ENCODE assay signal across 8 cellular contexts in the genomic region with DNA sequence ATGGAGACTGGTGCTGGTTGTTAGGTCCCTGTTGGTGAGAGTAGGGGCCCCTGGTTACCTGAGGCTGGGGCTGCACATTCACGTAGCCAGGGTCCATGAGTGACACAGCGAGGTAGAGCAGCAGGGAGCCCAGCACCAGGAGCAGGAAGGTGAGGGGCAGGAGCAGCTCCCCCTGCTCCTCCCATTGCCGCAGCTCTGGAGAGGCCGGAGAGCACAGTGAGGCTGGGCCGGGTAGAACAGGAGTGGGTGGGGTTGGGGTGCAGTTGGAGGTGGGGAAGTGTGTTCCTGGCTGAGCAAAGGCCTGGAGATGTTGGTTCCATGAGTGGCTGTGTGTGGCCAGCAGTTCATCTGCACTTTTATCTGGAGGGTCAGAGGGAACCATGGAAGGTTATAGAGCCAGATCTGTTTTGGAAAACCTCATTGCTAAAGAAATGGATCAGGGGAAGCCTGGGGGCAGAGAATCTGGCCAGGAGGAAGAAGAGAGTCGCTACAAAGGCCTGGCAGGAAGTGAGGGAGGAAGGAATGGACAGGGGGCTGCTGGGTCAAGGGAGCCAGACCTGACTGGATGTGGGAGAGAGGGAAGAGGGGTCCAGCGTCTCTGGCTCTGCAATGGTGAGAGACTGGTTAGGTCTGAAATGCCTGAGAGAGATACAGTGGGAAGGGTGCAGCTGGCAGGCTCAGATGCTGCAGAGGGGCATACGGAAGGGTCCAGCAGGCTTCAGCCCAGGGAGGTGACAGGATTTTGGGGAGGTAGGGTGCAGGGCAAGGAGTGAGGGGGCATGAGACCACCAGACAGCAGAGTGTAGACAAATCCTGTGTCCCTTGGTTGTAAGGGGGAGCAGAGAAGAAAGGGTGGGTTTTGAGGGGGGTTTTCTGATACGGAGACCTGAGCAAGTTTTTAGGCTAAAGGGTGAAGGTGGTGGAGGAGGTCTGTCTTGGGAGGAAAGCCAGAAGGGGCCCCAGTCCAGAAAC. TPM values are rescaled to one million over a fixed set of nuclear protein-coding genes. Genes with fewer than 3 reads are reported as not detected.
DNase-seq lines count a peak whose midpoint lies in the region; ATAC-seq and TF ChIP-seq lines count a peak whose summit lies in the region.

No MANE protein-coding gene starts in this region.

- H3K27me3 Mint-ChIP-seq in activated naive CD4-positive, alpha-beta T cell treated with anti-CD3 and anti-CD28 coated beads for 36 hours (ENCODE audit: low read depth), result no peaks in the 10 kb centered on the region
- H3K27me3 Mint-ChIP-seq in activated CD4-positive, alpha-beta memory T cell treated with anti-CD3 and anti-CD28 coated beads, Interleukin-2, amount 10 ng/mL, durations not matched to agents 7 days and 5 days, result no peaks in the 10 kb centered on the region
- H3K27me3 Mint-ChIP-seq in type B pancreatic cell, result no peaks in the 10 kb centered on the region

- H3K9ac ChIP-seq in smooth muscle cell (ENCODE audit: low read depth), result no peak overlapping the region

- H3K27me3 ChIP-seq in smooth muscle cell (ENCODE audit: low read depth), result no peaks in the 10 kb centered on the region

- H3K27ac ChIP-seq in smooth muscle cell (ENCODE audit: low read depth), result no peak overlapping the region

- no peaks in the 10 kb centered on the region for H3K4me1 ChIP-seq in smooth muscle cell (ENCODE audit: low read depth)

- no peaks in the 10 kb centered on the region for H3K9me3 ChIP-seq in smooth muscle cell (replicated peaks; ENCODE audit: low read depth)

- no peaks in the 10 kb centered on the region for H3K36me3 ChIP-seq in smooth muscle cell (ENCODE audit: low read depth)

- TF ChIP-seq CTCF in type B pancreatic cell (conservative IDR thresholded peaks at IDR 0.05) (no peak), smooth muscle cell (IDR thresholded peaks at IDR 0.05; ENCODE audit: borderline replicate concordance, insufficient read depth, poor library complexity, severe bottlenecking) (no peak)

- DNase-seq in activated naive CD4-positive, alpha-beta T cell treated with anti-CD3 and anti-CD28 coated beads for 36 hours, result no peak
- no peak for DNase-seq in activated naive CD4-positive, alpha-beta T cell (lab: John Stamatoyannopoulos, UW)
- DNase-seq in activated CD4-positive, alpha-beta memory T cell treated with anti-CD3 and anti-CD28 coated beads, Interleukin-2, amount 10 ng/mL, durations not matched to agents 7 days and 5 days, result no peak
- DNase-seq in islet precursor cell (peak; percentile 49), type B pancreatic cell (ENCODE audit: extremely low spot score, unreplicated experiment) (no peak), smooth muscle cell (lab: John Stamatoyannopoulos, UW; ENCODE audit: unreplicated experiment) (no peak)
- no peak for DNase-seq in stimulated activated CD4-positive, alpha-beta T cell treated with anti-CD3 and anti-CD28 coated beads, Interleukin-15, amount 100 ng/mL, for 24 hours

- H2AFZ ChIP-seq in smooth muscle cell (ENCODE audit: low read depth), result no peak overlapping the region

- 87% methylated on average over 9 of the region's 9 CpGs for WGBS in smooth muscle cell (ENCODE audit: low lambda C conversion rate)

- H3K4me3 Mint-ChIP-seq in activated naive CD4-positive, alpha-beta T cell treated with anti-CD3 and anti-CD28 coated beads for 36 hours, result peak overlapping the region; percentile 97
- peak overlapping the region; percentile 97 for H3K4me3 Mint-ChIP-seq in activated CD4-positive, alpha-beta memory T cell treated with anti-CD3 and anti-CD28 coated beads, Interleukin-2, amount 10 ng/mL, durations not matched to agents 7 days and 5 days
- peak overlapping the region; percentile 94 for H3K4me3 Mint-ChIP-seq in type B pancreatic cell

- H3K9me3 Mint-ChIP-seq in activated naive CD4-positive, alpha-beta T cell treated with anti-CD3 and anti-CD28 coated beads for 36 hours, result no peaks in the 10 kb centered on the region
- H3K9me3 Mint-ChIP-seq in activated CD4-positive, alpha-beta memory T cell treated with anti-CD3 and anti-CD28 coated beads, Interleukin-2, amount 10 ng/mL, durations not matched to agents 7 days and 5 days, result no peaks in the 10 kb centered on the region
- H3K9me3 Mint-ChIP-seq in type B pancreatic cell, result no peaks in the 10 kb centered on the region

- no peak for ATAC-seq in HG02571 (IDR thresholded peaks at IDR 0.05; ENCODE audit: unreplicated experiment)

- H3K36me3 Mint-ChIP-seq in activated naive CD4-positive, alpha-beta T cell treated with anti-CD3 and anti-CD28 coated beads for 36 hours (ENCODE audit: low read depth), result peaks cover 2% of the 10 kb centered on the region
- peaks cover 32% of the 10 kb centered on the region for H3K36me3 Mint-ChIP-seq in activated CD4-positive, alpha-beta memory T cell treated with anti-CD3 and anti-CD28 coated beads, Interleukin-2, amount 10 ng/mL, durations not matched to agents 7 days and 5 days (ENCODE audit: low read depth)
- H3K36me3 Mint-ChIP-seq in type B pancreatic cell, result no peaks in the 10 kb centered on the region

- no peak overlapping the region for H3K4me2 ChIP-seq in smooth muscle cell

- no peaks in the 10 kb centered on the region for H3F3A ChIP-seq in smooth muscle cell (ENCODE audit: low read depth)

- CTCF ChIA-PET in activated naive CD4-positive, alpha-beta T cell treated with anti-CD3 and anti-CD28 coated beads for 36 hours (lab: Charles Lee), result no interaction called here
- CTCF ChIA-PET in activated CD4-positive, alpha-beta memory T cell treated with anti-CD3 and anti-CD28 coated beads, Interleukin-2, amount 10 ng/mL, durations not matched to agents 7 days and 5 days (lab: Charles Lee), result no interaction called here

- no peaks in the 10 kb centered on the region for H3K79me2 ChIP-seq in smooth muscle cell (ENCODE audit: low read depth)

- peaks cover 28% of the 10 kb centered on the region for H3K4me1 Mint-ChIP-seq in activated naive CD4-positive, alpha-beta T cell treated with anti-CD3 and anti-CD28 coated beads for 36 hours (ENCODE audit: low read depth)
- H3K4me1 Mint-ChIP-seq in activated CD4-positive, alpha-beta memory T cell treated with anti-CD3 and anti-CD28 coated beads, Interleukin-2, amount 10 ng/mL, durations not matched to agents 7 days and 5 days, result peaks cover 44% of the 10 kb centered on the region
- H3K4me1 Mint-ChIP-seq in type B pancreatic cell (ENCODE audit: unreplicated experiment), result peaks cover 25% of the 10 kb centered on the region

- no peak overlapping the region for H3K4me3 ChIP-seq in smooth muscle cell

- no peaks in the 10 kb centered on the region for H4K20me1 ChIP-seq in smooth muscle cell (ENCODE audit: low read depth)

- POLR2A ChIA-PET in activated CD4-positive, alpha-beta memory T cell treated with anti-CD3 and anti-CD28 coated beads, Interleukin-2, amount 10 ng/mL, durations not matched to agents 7 days and 5 days (lab: Charles Lee), result interaction anchor here (1.0 to 2.8 kb wide), 5 partner anchors 8 to 305 kb away, joined by 3 to 24 read pairs (median 8); a partner anchor contains a TSS

- peak overlapping the region; percentile 94 for H3K27ac Mint-ChIP-seq in activated naive CD4-positive, alpha-beta T cell treated with anti-CD3 and anti-CD28 coated beads for 36 hours
- peak overlapping the region; percentile 87 for H3K27ac Mint-ChIP-seq in activated CD4-positive, alpha-beta memory T cell treated with anti-CD3 and anti-CD28 coated beads, Interleukin-2, amount 10 ng/mL, durations not matched to agents 7 days and 5 days
- peak overlapping the region; percentile 67 for H3K27ac Mint-ChIP-seq in type B pancreatic cell

- intact Hi-C loops in activated naive CD4-positive, alpha-beta T cell treated with anti-CD3 and anti-CD28 coated beads for 36 hours (cut with micrococcal nuclease), result loop anchor here (5.0 kb wide), 1 partner anchor 65 kb away; a partner anchor contains a TSS

RNA-seq across cellular contexts. Expression of a gene that starts 1.3 kb away (rescaled TPM):
- 10 to 100 TPM; 50.9 to 53.1 TPM for total RNA-seq in activated naive CD4-positive, alpha-beta T cell treated with anti-CD3 and anti-CD28 coated beads for 36 hours
- 10 to 100 TPM; 79.3 to 81.5 TPM for total RNA-seq in activated CD4-positive, alpha-beta memory T cell treated with anti-CD3 and anti-CD28 coated beads, Interleukin-2, amount 10 ng/mL, durations not matched to agents 7 days and 5 days
- 25.6 and 53.5 TPM in 2 replicates for total RNA-seq in type B pancreatic cell (ENCODE audit: low replicate concordance)
- 19.9 and 20.8 TPM in 2 replicates for total RNA-seq in smooth muscle cell
- polyA plus RNA-seq in smooth muscle cell, result 31.3 and 49.0 TPM in 2 replicates

RNA-seq across cellular contexts. Expression of a gene that starts 20.4 kb away (rescaled TPM):
- 1 to 10 TPM; 6.3 to 7.3 TPM for total RNA-seq in activated naive CD4-positive, alpha-beta T cell treated with anti-CD3 and anti-CD28 coated beads for 36 hours
- 1 to 10 TPM; 5.0 to 5.6 TPM for total RNA-seq in activated CD4-positive, alpha-beta memory T cell treated with anti-CD3 and anti-CD28 coated beads, Interleukin-2, amount 10 ng/mL, durations not matched to agents 7 days and 5 days
- 6.9 and 11.7 TPM in 2 replicates for total RNA-seq in type B pancreatic cell (ENCODE audit: low replicate concordance)
- 0.63 and 1.4 TPM in 2 replicates for total RNA-seq in smooth muscle cell
- polyA plus RNA-seq in smooth muscle cell, result 1.5 and 2.2 TPM in 2 replicates

RNA-seq across cellular contexts. Expression of a gene that starts 33.6 kb away (rescaled TPM):
- total RNA-seq in activated naive CD4-positive, alpha-beta T cell treated with anti-CD3 and anti-CD28 coated beads for 36 hours, result 100 to 1,000 TPM; 669 to 771 TPM
- total RNA-seq in activated CD4-positive, alpha-beta memory T cell treated with anti-CD3 and anti-CD28 coated beads, Interleukin-2, amount 10 ng/mL, durations not matched to agents 7 days and 5 days, result 100 to 1,000 TPM; 355 to 379 TPM
- 450 and 545 TPM in 2 replicates for total RNA-seq in type B pancreatic cell (ENCODE audit: low replicate concordance)
- 262 and 380 TPM in 2 replicates for total RNA-seq in smooth muscle cell
- 162 and 197 TPM in 2 replicates for polyA plus RNA-seq in smooth muscle cell

RNA-seq across cellular contexts. Expression of a gene that starts 49.1 kb away (rescaled TPM):
- 10 to 100 TPM in 1 of 2 experiments, 1 to 10 TPM in 1; 9.9 to 11.0 TPM for total RNA-seq in activated naive CD4-positive, alpha-beta T cell treated with anti-CD3 and anti-CD28 coated beads for 36 hours
- 10 to 100 TPM; 24.1 to 24.4 TPM for total RNA-seq in activated CD4-positive, alpha-beta memory T cell treated with anti-CD3 and anti-CD28 coated beads, Interleukin-2, amount 10 ng/mL, durations not matched to agents 7 days and 5 days
- 36.8 and 45.7 TPM in 2 replicates for total RNA-seq in type B pancreatic cell (ENCODE audit: low replicate concordance)
- total RNA-seq in smooth muscle cell, result 35.1 and 38.4 TPM in 2 replicates
- 30.6 and 34.6 TPM in 2 replicates for polyA plus RNA-seq in smooth muscle cell
